In the genomic region with DNA sequence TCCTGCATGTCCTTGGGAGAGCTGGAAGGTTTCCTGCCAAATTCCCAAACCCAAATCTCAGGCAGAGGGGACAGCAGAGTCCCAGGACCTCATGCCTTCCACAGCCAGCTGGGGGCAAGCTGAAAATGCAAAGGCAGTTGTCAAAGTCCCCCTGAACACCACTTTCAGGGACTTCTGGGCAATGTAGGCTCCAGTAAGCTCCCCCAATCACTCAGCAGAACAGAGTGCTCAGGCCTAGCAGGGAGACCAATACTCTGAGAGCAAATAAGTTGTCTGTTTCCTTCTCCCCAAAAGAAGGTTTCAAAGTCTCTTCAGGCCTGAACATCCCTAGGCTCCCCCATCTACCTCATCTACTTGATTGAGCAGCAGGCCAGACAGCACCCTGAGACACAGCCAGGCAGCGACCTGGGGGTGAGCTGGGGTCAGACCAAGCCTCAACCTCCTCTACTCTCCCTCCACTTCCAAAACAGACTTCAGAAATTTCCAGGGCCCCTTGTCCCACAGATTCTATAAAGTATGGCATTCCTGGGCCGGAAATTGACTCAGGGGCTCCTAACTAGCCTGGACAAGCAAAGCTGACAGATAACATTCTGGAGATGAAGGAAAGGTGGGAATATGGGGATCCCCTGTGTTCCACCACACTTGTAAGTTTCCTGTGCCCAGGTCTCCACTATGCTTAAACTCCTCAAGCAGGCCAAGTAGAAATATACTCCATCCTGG, we compare ENCODE assay signal across 1 cellular context.
TF ChIP-seq lines count a peak whose summit lies in the region.

No MANE protein-coding gene starts in this region.

TF ChIP-seq in SK-N-SH, 30 proteins besides CTCF, POLR2A, EP300 and RAD21 (continued from another document):
- TF ChIP-seq, protein P1, sequence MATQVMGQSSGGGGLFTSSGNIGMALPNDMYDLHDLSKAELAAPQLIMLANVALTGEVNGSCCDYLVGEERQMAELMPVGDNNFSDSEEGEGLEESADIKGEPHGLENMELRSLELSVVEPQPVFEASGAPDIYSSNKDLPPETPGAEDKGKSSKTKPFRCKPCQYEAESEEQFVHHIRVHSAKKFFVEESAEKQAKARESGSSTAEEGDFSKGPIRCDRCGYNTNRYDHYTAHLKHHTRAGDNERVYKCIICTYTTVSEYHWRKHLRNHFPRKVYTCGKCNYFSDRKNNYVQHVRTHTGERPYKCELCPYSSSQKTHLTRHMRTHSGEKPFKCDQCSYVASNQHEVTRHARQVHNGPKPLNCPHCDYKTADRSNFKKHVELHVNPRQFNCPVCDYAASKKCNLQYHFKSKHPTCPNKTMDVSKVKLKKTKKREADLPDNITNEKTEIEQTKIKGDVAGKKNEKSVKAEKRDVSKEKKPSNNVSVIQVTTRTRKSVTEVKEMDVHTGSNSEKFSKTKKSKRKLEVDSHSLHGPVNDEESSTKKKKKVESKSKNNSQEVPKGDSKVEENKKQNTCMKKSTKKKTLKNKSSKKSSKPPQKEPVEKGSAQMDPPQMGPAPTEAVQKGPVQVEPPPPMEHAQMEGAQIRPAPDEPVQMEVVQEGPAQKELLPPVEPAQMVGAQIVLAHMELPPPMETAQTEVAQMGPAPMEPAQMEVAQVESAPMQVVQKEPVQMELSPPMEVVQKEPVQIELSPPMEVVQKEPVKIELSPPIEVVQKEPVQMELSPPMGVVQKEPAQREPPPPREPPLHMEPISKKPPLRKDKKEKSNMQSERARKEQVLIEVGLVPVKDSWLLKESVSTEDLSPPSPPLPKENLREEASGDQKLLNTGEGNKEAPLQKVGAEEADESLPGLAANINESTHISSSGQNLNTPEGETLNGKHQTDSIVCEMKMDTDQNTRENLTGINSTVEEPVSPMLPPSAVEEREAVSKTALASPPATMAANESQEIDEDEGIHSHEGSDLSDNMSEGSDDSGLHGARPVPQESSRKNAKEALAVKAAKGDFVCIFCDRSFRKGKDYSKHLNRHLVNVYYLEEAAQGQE (IDR thresholded peaks at IDR 0.05; ENCODE audit: low read depth, low read length) = no peak
- TF ChIP-seq, protein P2, sequence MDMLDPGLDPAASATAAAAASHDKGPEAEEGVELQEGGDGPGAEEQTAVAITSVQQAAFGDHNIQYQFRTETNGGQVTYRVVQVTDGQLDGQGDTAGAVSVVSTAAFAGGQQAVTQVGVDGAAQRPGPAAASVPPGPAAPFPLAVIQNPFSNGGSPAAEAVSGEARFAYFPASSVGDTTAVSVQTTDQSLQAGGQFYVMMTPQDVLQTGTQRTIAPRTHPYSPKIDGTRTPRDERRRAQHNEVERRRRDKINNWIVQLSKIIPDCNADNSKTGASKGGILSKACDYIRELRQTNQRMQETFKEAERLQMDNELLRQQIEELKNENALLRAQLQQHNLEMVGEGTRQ (IDR thresholded peaks at IDR 0.05; ENCODE audit: borderline replicate concordance, low read depth, low read length) = no peak
- TF ChIP-seq SMC3 (IDR thresholded peaks at IDR 0.05; ENCODE audit: low read depth, low read length) (no peak), YY1 (IDR thresholded peaks at IDR 0.05; ENCODE audit: low read depth) (no peak), JUND (IDR thresholded peaks at IDR 0.05) (no peak), NRF1 (IDR thresholded peaks at IDR 0.05; ENCODE audit: low read depth, low read length) (no peak), MEF2A (IDR thresholded peaks at IDR 0.05; ENCODE audit: borderline replicate concordance, low read depth) (no peak), TEAD4 (IDR thresholded peaks at IDR 0.05; ENCODE audit: borderline replicate concordance, insufficient read depth) (no peak), GATA2 (CRISPR knock-in tag; IDR thresholded peaks at IDR 0.05) (no peak), RXRA (IDR thresholded peaks at IDR 0.05; ENCODE audit: borderline replicate concordance, low read depth) (no peak), TCF12 (IDR thresholded peaks at IDR 0.05) (no peak), NFIC (IDR thresholded peaks at IDR 0.05; ENCODE audit: borderline replicate concordance) (no peak), SIN3A (IDR thresholded peaks at IDR 0.05; ENCODE audit: borderline replicate concordance, low read depth, low read length) (no peak), TAF1 (IDR thresholded peaks at IDR 0.05; ENCODE audit: borderline replicate concordance, low read depth, low read length) (no peak)
- TF ChIP-seq, protein P3, sequence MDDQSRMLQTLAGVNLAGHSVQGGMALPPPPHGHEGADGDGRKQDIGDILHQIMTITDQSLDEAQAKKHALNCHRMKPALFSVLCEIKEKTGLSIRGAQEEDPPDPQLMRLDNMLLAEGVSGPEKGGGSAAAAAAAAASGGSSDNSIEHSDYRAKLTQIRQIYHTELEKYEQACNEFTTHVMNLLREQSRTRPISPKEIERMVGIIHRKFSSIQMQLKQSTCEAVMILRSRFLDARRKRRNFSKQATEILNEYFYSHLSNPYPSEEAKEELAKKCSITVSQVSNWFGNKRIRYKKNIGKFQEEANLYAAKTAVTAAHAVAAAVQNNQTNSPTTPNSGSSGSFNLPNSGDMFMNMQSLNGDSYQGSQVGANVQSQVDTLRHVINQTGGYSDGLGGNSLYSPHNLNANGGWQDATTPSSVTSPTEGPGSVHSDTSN (IDR thresholded peaks at IDR 0.05) = no peak
